Comparison of ENCODE assay signal across 1 cellular context in genomic region chr6:53623497-53623896, GRCh38.
TF ChIP-seq lines count a peak whose summit lies in the region.

No MANE protein-coding gene starts in this region.

TF ChIP-seq in GM12878, 131 proteins besides CTCF, POLR2A, EP300 and RAD21 (continued from another document):
- TF ChIP-seq HDAC2 (IDR thresholded peaks at IDR 0.05), result no peak
- TF ChIP-seq HCFC1 (IDR thresholded peaks at IDR 0.05; ENCODE audit: low read length), result no peak
